14 cellular contexts compared by ENCODE assay signal in genomic region chr14:58774531-58774930, GRCh38.
DNase-seq lines count a peak whose midpoint lies in the region; ATAC-seq and TF ChIP-seq lines count a peak whose summit lies in the region.
"Had no signal": no experiment of that assay in that cellular context is flagged by ENCODE, and none has a peak within 500 bp of the region (broad histone marks: within the 10 kb centered on the region; RNA-seq: fewer than 3 reads in every experiment).

No MANE protein-coding gene starts in this region.

- intact Hi-C loops in mammary epithelial cell (cut with micrococcal nuclease): no loop called here

- ATAC-seq in HG03045 (IDR thresholded peaks at IDR 0.05; ENCODE audit: unreplicated experiment): no peak
- ATAC-seq: A549, GM12878, HepG2 had no signal

- BruUV-seq in mammary epithelial cell (replicated peaks; lab: Mats Ljungman, UMichigan): no TSS peak

- H3K4me1 Mint-ChIP-seq in brain: peaks cover 48% of the 10 kb centered on the region
- H3K4me1 Mint-ChIP-seq: CD4-positive, CD25-positive, alpha-beta regulatory T cell had no signal

- H3K4me1 ChIP-seq in hepatocyte (ENCODE audit: insufficient read depth) (peaks cover 37% of the 10 kb centered on the region), mammary epithelial cell (ENCODE audit: insufficient read depth, low read length) (no peaks in the 10 kb centered on the region)
- H3K4me1 ChIP-seq: A549, HAP-1 had no signal

- DNase-seq in G401 (ENCODE audit: low spot score) (peak; percentile 89), hepatocyte (ENCODE audit: low spot score) (no peak), superior temporal gyrus (ENCODE audit: extremely low spot score) (peak; percentile 37), mammary epithelial cell (no peak), NCI-H1930 (lab: John Stamatoyannopoulos, UW) (no peak)
- DNase-seq: CD4-positive, CD25-positive, alpha-beta regulatory T cell; DMS53 had no signal

- H4K20me1 ChIP-seq in hepatocyte (ENCODE audit: insufficient read depth, poor library complexity, severe bottlenecking) (no peaks in the 10 kb centered on the region), mammary epithelial cell (ENCODE audit: insufficient read depth, low read length) (no peaks in the 10 kb centered on the region)
- H4K20me1 ChIP-seq: BLaER1 treated with 17β-estradiol and CSF1 and Interleukin-3, amounts not matched to agents 10 nM and 100 nM had no signal

- no peaks in the 10 kb centered on the region for H3K36me3 Mint-ChIP-seq in brain
- H3K36me3 Mint-ChIP-seq: CD4-positive, CD25-positive, alpha-beta regulatory T cell had no signal

- H3K9me2 ChIP-seq in hepatocyte (replicated peaks; ENCODE audit: insufficient read depth): no peaks in the 10 kb centered on the region

- H3K9me3 Mint-ChIP-seq in brain: peaks cover 0 to 14% (median 5%) of the 10 kb centered on the region in 5 experiments
- H3K9me3 Mint-ChIP-seq: CD4-positive, CD25-positive, alpha-beta regulatory T cell had no signal

- no peak overlapping the region for H2AFZ ChIP-seq in hepatocyte
- no peak overlapping the region for H2AFZ ChIP-seq in mammary epithelial cell (ENCODE audit: low read depth, low read length)

- dilution Hi-C loops in mammary epithelial cell (cut with HindIII; ENCODE audit: low sequenced_read_pairs): no loop called here

- H3K79me2 ChIP-seq in hepatocyte (no peaks in the 10 kb centered on the region), mammary epithelial cell (ENCODE audit: insufficient read depth, low read length) (no peaks in the 10 kb centered on the region)

- no peak overlapping the region for H3K4me3 ChIP-seq in hepatocyte
- H3K4me3 ChIP-seq in mammary epithelial cell (replicated peaks in 1 of 3; ENCODE audit: insufficient read depth in 1 of 3, low read depth in 2 of 3, low read length in 3 of 3): no peak overlapping the region
- H3K4me3 ChIP-seq: A549; BLaER1 treated with 17β-estradiol and CSF1 and Interleukin-3, amounts not matched to agents 10 nM and 100 nM; GM12878; HAP-1 had no signal

- peak overlapping the region in 1 of 5 experiments; percentile 7 for H3K4me3 Mint-ChIP-seq in brain
- H3K4me3 Mint-ChIP-seq: CD4-positive, CD25-positive, alpha-beta regulatory T cell had no signal

- in situ Hi-C loops in G401 (cut with HindIII; ENCODE audit: low sequenced_read_pairs): no loop called here
- in situ Hi-C loops in mammary epithelial cell (cut with MboI; ENCODE audit: low sequenced_read_pairs in 2 of 2): no loop called here

- H3K9me3 ChIP-seq in hepatocyte (ENCODE audit: low read depth) (no peaks in the 10 kb centered on the region), mammary epithelial cell (replicated peaks; ENCODE audit: insufficient read depth, low read length) (no peaks in the 10 kb centered on the region)
- H3K9me3 ChIP-seq: A549, HAP-1 had no signal

- 100% methylated on average over 1 of the region's 1 CpG for WGBS in hepatocyte (ENCODE audit: low lambda C conversion rate, missing lambda C conversion rate)
- no CpG with 5 or more reads among the region's 1 CpG for WGBS in mammary epithelial cell (ENCODE audit: low coverage, missing lambda C conversion rate)

- CTCF ChIA-PET in mammary epithelial cell (lab: Charles Lee; ENCODE audit: low non-redundant PET): no interaction called here

- H3K27ac ChIP-seq in hepatocyte (peak overlapping the region; percentile 55), mammary epithelial cell (ENCODE audit: insufficient read depth, low read depth, low read length) (no peak overlapping the region)
- H3K27ac ChIP-seq: A549; BLaER1 treated with 17β-estradiol and CSF1 and Interleukin-3, amounts not matched to agents 10 nM and 100 nM had no signal

- H3K36me3 ChIP-seq in hepatocyte (replicated peaks; ENCODE audit: insufficient read depth, low read depth): no peaks in the 10 kb centered on the region
- H3K36me3 ChIP-seq in mammary epithelial cell (ENCODE audit: insufficient read depth, low read length): no peaks in the 10 kb centered on the region
- H3K36me3 ChIP-seq: BLaER1 treated with 17β-estradiol and CSF1 and Interleukin-3, amounts not matched to agents 10 nM and 100 nM; HAP-1 had no signal

- H3K4me2 ChIP-seq in hepatocyte: no peak overlapping the region
- H3K4me2 ChIP-seq in mammary epithelial cell (ENCODE audit: insufficient read depth, low read depth, low read length): no peak overlapping the region
- H3K4me2 ChIP-seq: A549 had no signal

- peaks cover 3% of the 10 kb centered on the region for H3K27me3 Mint-ChIP-seq in brain

- H3K27me3 ChIP-seq in hepatocyte (no peaks in the 10 kb centered on the region), mammary epithelial cell (ENCODE audit: insufficient read depth, low read length) (peaks cover 3% of the 10 kb centered on the region)
- H3K27me3 ChIP-seq: BLaER1 treated with 17β-estradiol and CSF1 and Interleukin-3, amounts not matched to agents 10 nM and 100 nM had no signal

- TF ChIP-seq CTCF in brain (conservative IDR thresholded peaks at IDR 0.05) (no peak), hepatocyte (IDR thresholded peaks at IDR 0.05; ENCODE audit: poor library complexity) (no peak), mammary epithelial cell (conservative IDR thresholded peaks at IDR 0.05 in 1 of 2, IDR thresholded peaks at IDR 0.05 in 1 of 2; ENCODE audit: extremely low read depth in 1 of 2, insufficient read depth in 1 of 2, low read depth in 1 of 2, low read length in 2 of 2) (no peak)

- H3K27ac Mint-ChIP-seq in brain: peak overlapping the region in 4 of 5 experiments; percentile 9 to 97 (median 46)
- H3K27ac Mint-ChIP-seq: CD4-positive, CD25-positive, alpha-beta regulatory T cell had no signal

- H3K9ac ChIP-seq in mammary epithelial cell (ENCODE audit: insufficient read depth, low read length): no peak overlapping the region
- H3K9ac ChIP-seq: BLaER1 treated with 17β-estradiol and CSF1 and Interleukin-3, amounts not matched to agents 10 nM and 100 nM had no signal

Comparison
In these comparisons a context has a peak if more than half of its experiments do, and no peak if none do; other contexts are left out.
1. DNase-seq: peak in G401 (single experiment) and superior temporal gyrus (single experiment); none in hepatocyte (single experiment), mammary epithelial cell (single experiment) and NCI-H1930 (0 of 2).